In the genomic region with DNA sequence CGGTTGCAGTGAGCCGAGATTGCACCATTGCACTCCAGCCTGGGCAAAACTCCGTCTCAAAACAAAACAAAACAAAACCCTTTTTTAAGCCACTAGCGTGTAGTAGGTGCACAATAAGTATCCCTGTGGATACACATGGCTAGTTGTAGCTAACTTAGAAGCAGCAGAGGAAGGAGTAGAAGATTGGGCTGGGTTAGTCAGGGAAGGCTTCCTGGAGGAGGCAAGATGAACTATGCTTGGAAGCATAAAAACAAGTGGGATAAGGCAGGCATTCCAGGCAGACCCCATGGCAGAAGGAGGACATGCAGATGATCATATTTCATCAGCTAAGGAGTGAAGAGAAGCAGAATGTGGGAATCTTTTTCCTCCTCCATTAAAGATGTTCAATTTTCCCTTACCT, we compare ENCODE assay signal across 1 cellular context.
TF ChIP-seq lines count a peak whose summit lies in the region.

No MANE protein-coding gene starts in this region.

TF ChIP-seq in SK-N-SH, 30 proteins besides CTCF, POLR2A, EP300 and RAD21 (continued from another document):
- TF ChIP-seq, protein P1, sequence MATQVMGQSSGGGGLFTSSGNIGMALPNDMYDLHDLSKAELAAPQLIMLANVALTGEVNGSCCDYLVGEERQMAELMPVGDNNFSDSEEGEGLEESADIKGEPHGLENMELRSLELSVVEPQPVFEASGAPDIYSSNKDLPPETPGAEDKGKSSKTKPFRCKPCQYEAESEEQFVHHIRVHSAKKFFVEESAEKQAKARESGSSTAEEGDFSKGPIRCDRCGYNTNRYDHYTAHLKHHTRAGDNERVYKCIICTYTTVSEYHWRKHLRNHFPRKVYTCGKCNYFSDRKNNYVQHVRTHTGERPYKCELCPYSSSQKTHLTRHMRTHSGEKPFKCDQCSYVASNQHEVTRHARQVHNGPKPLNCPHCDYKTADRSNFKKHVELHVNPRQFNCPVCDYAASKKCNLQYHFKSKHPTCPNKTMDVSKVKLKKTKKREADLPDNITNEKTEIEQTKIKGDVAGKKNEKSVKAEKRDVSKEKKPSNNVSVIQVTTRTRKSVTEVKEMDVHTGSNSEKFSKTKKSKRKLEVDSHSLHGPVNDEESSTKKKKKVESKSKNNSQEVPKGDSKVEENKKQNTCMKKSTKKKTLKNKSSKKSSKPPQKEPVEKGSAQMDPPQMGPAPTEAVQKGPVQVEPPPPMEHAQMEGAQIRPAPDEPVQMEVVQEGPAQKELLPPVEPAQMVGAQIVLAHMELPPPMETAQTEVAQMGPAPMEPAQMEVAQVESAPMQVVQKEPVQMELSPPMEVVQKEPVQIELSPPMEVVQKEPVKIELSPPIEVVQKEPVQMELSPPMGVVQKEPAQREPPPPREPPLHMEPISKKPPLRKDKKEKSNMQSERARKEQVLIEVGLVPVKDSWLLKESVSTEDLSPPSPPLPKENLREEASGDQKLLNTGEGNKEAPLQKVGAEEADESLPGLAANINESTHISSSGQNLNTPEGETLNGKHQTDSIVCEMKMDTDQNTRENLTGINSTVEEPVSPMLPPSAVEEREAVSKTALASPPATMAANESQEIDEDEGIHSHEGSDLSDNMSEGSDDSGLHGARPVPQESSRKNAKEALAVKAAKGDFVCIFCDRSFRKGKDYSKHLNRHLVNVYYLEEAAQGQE (IDR thresholded peaks at IDR 0.05; ENCODE audit: low read depth, low read length), result no peak
- TF ChIP-seq RXRA (IDR thresholded peaks at IDR 0.05; ENCODE audit: borderline replicate concordance, low read depth) (no peak), TAF1 (IDR thresholded peaks at IDR 0.05; ENCODE audit: borderline replicate concordance, low read depth, low read length) (no peak)
